ENCODE assay signal across 1 cellular context in genomic region chr9:69197687-69198086, GRCh38.
TF ChIP-seq lines count a peak whose summit lies in the region.

No MANE protein-coding gene starts in this region.

TF ChIP-seq in GM23338, 12 proteins besides CTCF, POLR2A, EP300 and RAD21 (continued from another document):
- TF ChIP-seq, protein P1, sequence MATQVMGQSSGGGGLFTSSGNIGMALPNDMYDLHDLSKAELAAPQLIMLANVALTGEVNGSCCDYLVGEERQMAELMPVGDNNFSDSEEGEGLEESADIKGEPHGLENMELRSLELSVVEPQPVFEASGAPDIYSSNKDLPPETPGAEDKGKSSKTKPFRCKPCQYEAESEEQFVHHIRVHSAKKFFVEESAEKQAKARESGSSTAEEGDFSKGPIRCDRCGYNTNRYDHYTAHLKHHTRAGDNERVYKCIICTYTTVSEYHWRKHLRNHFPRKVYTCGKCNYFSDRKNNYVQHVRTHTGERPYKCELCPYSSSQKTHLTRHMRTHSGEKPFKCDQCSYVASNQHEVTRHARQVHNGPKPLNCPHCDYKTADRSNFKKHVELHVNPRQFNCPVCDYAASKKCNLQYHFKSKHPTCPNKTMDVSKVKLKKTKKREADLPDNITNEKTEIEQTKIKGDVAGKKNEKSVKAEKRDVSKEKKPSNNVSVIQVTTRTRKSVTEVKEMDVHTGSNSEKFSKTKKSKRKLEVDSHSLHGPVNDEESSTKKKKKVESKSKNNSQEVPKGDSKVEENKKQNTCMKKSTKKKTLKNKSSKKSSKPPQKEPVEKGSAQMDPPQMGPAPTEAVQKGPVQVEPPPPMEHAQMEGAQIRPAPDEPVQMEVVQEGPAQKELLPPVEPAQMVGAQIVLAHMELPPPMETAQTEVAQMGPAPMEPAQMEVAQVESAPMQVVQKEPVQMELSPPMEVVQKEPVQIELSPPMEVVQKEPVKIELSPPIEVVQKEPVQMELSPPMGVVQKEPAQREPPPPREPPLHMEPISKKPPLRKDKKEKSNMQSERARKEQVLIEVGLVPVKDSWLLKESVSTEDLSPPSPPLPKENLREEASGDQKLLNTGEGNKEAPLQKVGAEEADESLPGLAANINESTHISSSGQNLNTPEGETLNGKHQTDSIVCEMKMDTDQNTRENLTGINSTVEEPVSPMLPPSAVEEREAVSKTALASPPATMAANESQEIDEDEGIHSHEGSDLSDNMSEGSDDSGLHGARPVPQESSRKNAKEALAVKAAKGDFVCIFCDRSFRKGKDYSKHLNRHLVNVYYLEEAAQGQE (IDR thresholded peaks at IDR 0.05; ENCODE audit: unreplicated experiment): no peak
- TF ChIP-seq, protein P2, sequence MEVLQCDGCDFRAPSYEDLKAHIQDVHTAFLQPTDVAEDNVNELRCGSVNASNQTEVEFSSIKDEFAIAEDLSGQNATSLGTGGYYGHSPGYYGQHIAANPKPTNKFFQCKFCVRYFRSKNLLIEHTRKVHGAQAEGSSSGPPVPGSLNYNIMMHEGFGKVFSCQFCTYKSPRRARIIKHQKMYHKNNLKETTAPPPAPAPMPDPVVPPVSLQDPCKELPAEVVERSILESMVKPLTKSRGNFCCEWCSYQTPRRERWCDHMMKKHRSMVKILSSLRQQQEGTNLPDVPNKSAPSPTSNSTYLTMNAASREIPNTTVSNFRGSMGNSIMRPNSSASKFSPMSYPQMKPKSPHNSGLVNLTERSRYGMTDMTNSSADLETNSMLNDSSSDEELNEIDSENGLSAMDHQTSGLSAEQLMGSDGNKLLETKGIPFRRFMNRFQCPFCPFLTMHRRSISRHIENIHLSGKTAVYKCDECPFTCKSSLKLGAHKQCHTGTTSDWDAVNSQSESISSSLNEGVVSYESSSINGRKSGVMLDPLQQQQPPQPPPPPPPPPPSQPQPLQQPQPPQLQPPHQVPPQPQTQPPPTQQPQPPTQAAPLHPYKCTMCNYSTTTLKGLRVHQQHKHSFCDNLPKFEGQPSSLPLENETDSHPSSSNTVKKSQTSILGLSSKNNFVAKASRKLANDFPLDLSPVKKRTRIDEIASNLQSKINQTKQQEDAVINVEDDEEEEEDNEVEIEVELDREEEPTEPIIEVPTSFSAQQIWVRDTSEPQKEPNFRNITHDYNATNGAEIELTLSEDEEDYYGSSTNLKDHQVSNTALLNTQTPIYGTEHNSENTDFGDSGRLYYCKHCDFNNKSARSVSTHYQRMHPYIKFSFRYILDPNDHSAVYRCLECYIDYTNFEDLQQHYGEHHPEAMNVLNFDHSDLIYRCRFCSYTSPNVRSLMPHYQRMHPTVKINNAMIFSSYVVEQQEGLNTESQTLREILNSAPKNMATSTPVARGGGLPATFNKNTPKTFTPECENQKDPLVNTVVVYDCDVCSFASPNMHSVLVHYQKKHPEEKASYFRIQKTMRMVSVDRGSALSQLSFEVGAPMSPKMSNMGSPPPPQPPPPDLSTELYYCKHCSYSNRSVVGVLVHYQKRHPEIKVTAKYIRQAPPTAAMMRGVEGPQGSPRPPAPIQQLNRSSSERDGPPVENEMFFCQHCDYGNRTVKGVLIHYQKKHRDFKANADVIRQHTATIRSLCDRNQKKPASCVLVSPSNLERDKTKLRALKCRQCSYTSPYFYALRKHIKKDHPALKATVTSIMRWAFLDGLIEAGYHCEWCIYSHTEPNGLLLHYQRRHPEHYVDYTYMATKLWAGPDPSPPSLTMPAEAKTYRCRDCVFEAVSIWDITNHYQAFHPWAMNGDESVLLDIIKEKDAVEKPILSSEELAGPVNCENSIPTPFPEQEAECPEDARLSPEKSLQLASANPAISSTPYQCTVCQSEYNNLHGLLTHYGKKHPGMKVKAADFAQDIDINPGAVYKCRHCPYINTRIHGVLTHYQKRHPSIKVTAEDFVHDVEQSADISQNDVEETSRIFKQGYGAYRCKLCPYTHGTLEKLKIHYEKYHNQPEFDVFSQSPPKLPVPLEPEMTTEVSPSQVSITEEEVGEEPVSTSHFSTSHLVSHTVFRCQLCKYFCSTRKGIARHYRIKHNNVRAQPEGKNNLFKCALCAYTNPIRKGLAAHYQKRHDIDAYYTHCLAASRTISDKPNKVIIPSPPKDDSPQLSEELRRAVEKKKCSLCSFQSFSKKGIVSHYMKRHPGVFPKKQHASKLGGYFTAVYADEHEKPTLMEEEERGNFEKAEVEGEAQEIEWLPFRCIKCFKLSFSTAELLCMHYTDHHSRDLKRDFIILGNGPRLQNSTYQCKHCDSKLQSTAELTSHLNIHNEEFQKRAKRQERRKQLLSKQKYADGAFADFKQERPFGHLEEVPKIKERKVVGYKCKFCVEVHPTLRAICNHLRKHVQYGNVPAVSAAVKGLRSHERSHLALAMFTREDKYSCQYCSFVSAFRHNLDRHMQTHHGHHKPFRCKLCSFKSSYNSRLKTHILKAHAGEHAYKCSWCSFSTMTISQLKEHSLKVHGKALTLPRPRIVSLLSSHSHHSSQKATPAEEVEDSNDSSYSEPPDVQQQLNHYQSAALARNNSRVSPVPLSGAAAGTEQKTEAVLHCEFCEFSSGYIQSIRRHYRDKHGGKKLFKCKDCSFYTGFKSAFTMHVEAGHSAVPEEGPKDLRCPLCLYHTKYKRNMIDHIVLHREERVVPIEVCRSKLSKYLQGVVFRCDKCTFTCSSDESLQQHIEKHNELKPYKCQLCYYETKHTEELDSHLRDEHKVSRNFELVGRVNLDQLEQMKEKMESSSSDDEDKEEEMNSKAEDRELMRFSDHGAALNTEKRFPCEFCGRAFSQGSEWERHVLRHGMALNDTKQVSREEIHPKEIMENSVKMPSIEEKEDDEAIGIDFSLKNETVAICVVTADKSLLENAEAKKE (CRISPR knock-in tag; IDR thresholded peaks at IDR 0.05): no peak
- no peak for TF ChIP-seq STAT1 (IDR thresholded peaks at IDR 0.05; ENCODE audit: unreplicated experiment)
- no peak for TF ChIP-seq POLR2AphosphoS5 (IDR thresholded peaks at IDR 0.05; ENCODE audit: low read depth)
- TF ChIP-seq JUNB (IDR thresholded peaks at IDR 0.05; ENCODE audit: unreplicated experiment): no peak
